In genomic region chr12:91074068-91074819, GRCh38 we compare ENCODE assay signal across 27 cellular contexts. TPM values are rescaled to one million over a fixed set of nuclear protein-coding genes. Genes with fewer than 3 reads are reported as not detected.
DNase-seq lines count a peak whose midpoint lies in the region; ATAC-seq and TF ChIP-seq lines count a peak whose summit lies in the region.
"Had no signal": no experiment of that assay in that cellular context is flagged by ENCODE, and none has a peak within 500 bp of the region (broad histone marks: within the 10 kb centered on the region; RNA-seq: fewer than 3 reads in every experiment).

No MANE protein-coding gene starts in this region.

- no peak overlapping the region for H3K9ac ChIP-seq in IMR-90 (ENCODE audit: low read depth, low read length)

- no peak overlapping the region for H4K8ac ChIP-seq in IMR-90 (ENCODE audit: low read depth in 2 of 2, low read length in 2 of 2)

- H2BK120ac ChIP-seq in IMR-90 (ENCODE audit: low read depth, low read length) = no peak overlapping the region

- H2BK20ac ChIP-seq in IMR-90 (ENCODE audit: low read depth, low read length) = no peak overlapping the region

- no peaks in the 10 kb centered on the region for H3K9me2 ChIP-seq in hepatocyte (replicated peaks; ENCODE audit: insufficient read depth)

- no peaks in the 10 kb centered on the region for H3K27me3 Mint-ChIP-seq in activated CD8-positive, alpha-beta memory T cell treated with anti-CD3 and anti-CD28 coated beads, Interleukin-2, amount 10 ng/mL, durations not matched to agents 7 days and 5 days
- H3K27me3 Mint-ChIP-seq: stimulated activated naive CD8-positive, alpha-beta T cell treated with anti-CD3 and anti-CD28 coated beads, Interleukin-15, Interleukin-2, amounts not matched to agents 100 ng/mL and 50 ng/mL, for 24 hours had no signal

- H3K23ac ChIP-seq in IMR-90 (ENCODE audit: low read depth, low read length) = no peak overlapping the region

- H3K14ac ChIP-seq in IMR-90 (replicated peaks; ENCODE audit: low read depth, low read length) = no peak overlapping the region

- H3K9me1 ChIP-seq in IMR-90 (ENCODE audit: insufficient read depth, low read length) = no peaks in the 10 kb centered on the region

- CTCF ChIA-PET in IMR-90 (lab: Yijun Ruan, JAX) = interaction anchor here (0.5 kb wide), 1 partner anchor 948 kb away, joined by 4 read pairs; no protein-coding TSS in a partner anchor
- CTCF ChIA-PET in activated CD8-positive, alpha-beta memory T cell treated with anti-CD3 and anti-CD28 coated beads, Interleukin-2, amount 10 ng/mL, durations not matched to agents 7 days and 5 days (lab: Charles Lee) = no interaction called here

- H3K36me3 ChIP-seq in IMR-90 (ENCODE audit: control insufficient read depth, insufficient read depth, low read length) (no peaks in the 10 kb centered on the region), esophagus muscularis mucosa (no peaks in the 10 kb centered on the region), hepatocyte (replicated peaks; ENCODE audit: insufficient read depth, low read depth) (no peaks in the 10 kb centered on the region), thoracic aorta (no peaks in the 10 kb centered on the region)
- H3K36me3 ChIP-seq: BE2C, spleen, upper lobe of left lung had no signal

- TF ChIP-seq EP300 in esophagus muscularis mucosa (IDR thresholded peaks at IDR 0.05) = no peak

- TF ChIP-seq POLR2A in IMR-90 (IDR thresholded peaks at IDR 0.05; ENCODE audit: low read depth, low read length) = no peak
- no peak for TF ChIP-seq POLR2A in esophagus muscularis mucosa (IDR thresholded peaks at IDR 0.05; ENCODE audit: low read depth)

- ATAC-seq in IMR-90 (ENCODE audit: low read depth) (peak; percentile 40), thoracic aorta (ENCODE audit: insufficient number of reproducible peaks, low FRiP score, low read depth) (no peak)
- no peak for ATAC-seq in activated CD8-positive, alpha-beta memory T cell treated with anti-CD3 and anti-CD28 coated beads, Interleukin-2, amount 10 ng/mL, durations not matched to agents 7 days and 5 days
- ATAC-seq: activated T-helper 17 cell treated with anti-CD3 and anti-CD28 coated beads, Interleukin-2, amount 50 U/mL, for 72 hours; HCT116; naive thymus-derived CD8-positive, alpha-beta T cell had no signal

- H4K91ac ChIP-seq in IMR-90 (ENCODE audit: insufficient read depth, low read depth, low read length) = no peak overlapping the region

- dilution Hi-C loops in IMR-90 (cut with HindIII; ENCODE audit: low sequenced_read_pairs, unreplicated experiment) = no loop called here

- intact Hi-C loops in IMR-90 (cut with micrococcal nuclease) = no loop called here
- intact Hi-C loops in esophagus muscularis mucosa (cut with DNase I) = no loop called here
- intact Hi-C loops in dorsolateral prefrontal cortex (cut with DNase I) = no loop called here

- H3K9me3 ChIP-seq in IMR-90 (ENCODE audit: control insufficient read depth, insufficient read depth, low read length) (no peaks in the 10 kb centered on the region), esophagus muscularis mucosa (no peaks in the 10 kb centered on the region), hepatocyte (ENCODE audit: low read depth) (no peaks in the 10 kb centered on the region), thoracic aorta (no peaks in the 10 kb centered on the region)
- H3K9me3 ChIP-seq: BE2C, spleen, upper lobe of left lung had no signal

- no peak overlapping the region for H2BK15ac ChIP-seq in IMR-90 (ENCODE audit: low read depth, low read length)

- no peaks in the 10 kb centered on the region for H3K9me3 Mint-ChIP-seq in activated CD8-positive, alpha-beta memory T cell treated with anti-CD3 and anti-CD28 coated beads, Interleukin-2, amount 10 ng/mL, durations not matched to agents 7 days and 5 days (ENCODE audit: low read depth)
- H3K9me3 Mint-ChIP-seq: activated naive CD8-positive, alpha-beta T cell treated with anti-CD3 and anti-CD28 coated beads, Interleukin-2, amount 10 ng/mL, durations not matched to agents 7 days and 5 days; activated T-helper 17 cell treated with anti-CD3 and anti-CD28 coated beads, Interleukin-2, amount 50 U/mL, for 72 hours; naive thymus-derived CD8-positive, alpha-beta T cell; stimulated activated naive CD8-positive, alpha-beta T cell treated with anti-CD3 and anti-CD28 coated beads, Interleukin-15, Interleukin-2, amounts not matched to agents 100 ng/mL and 50 ng/mL, for 24 hours had no signal

- no peak overlapping the region for H4K5ac ChIP-seq in IMR-90 (ENCODE audit: low read depth, low read length)

- H3K4me1 ChIP-seq in IMR-90 (ENCODE audit: control insufficient read depth, insufficient read depth, low read length) = no peaks in the 10 kb centered on the region
- no peaks in the 10 kb centered on the region for H3K4me1 ChIP-seq in esophagus muscularis mucosa
- peaks cover 12% of the 10 kb centered on the region for H3K4me1 ChIP-seq in hepatocyte (ENCODE audit: insufficient read depth)
- H3K4me1 ChIP-seq in thoracic aorta (ENCODE audit: control insufficient read depth in 1 of 2, low read depth in 2 of 2) = peaks cover 6 to 22% of the 10 kb centered on the region in 2 donors
- H3K4me1 ChIP-seq: BE2C, spleen, upper lobe of left lung had no signal

- no CpG with 5 or more reads among the region's 8 CpGs for WGBS in IMR-90 (ENCODE audit: extremely low coverage in 2 of 2, insufficient read length in 1 of 2), 2 experiments
- WGBS in esophagus muscularis mucosa = 56% methylated on average over 8 of the region's 8 CpGs
- 77% methylated on average over 8 of the region's 8 CpGs for WGBS in hepatocyte (ENCODE audit: low lambda C conversion rate, missing lambda C conversion rate)

- no peaks in the 10 kb centered on the region for H3K4me1 Mint-ChIP-seq in activated CD8-positive, alpha-beta memory T cell treated with anti-CD3 and anti-CD28 coated beads, Interleukin-2, amount 10 ng/mL, durations not matched to agents 7 days and 5 days
- H3K4me1 Mint-ChIP-seq: activated naive CD8-positive, alpha-beta T cell treated with anti-CD3 and anti-CD28 coated beads, Interleukin-2, amount 10 ng/mL, durations not matched to agents 7 days and 5 days; activated T-helper 17 cell treated with anti-CD3 and anti-CD28 coated beads, Interleukin-2, amount 50 U/mL, for 72 hours; naive thymus-derived CD8-positive, alpha-beta T cell had no signal

- H3K4me3 Mint-ChIP-seq in activated CD8-positive, alpha-beta memory T cell treated with anti-CD3 and anti-CD28 coated beads, Interleukin-2, amount 10 ng/mL, durations not matched to agents 7 days and 5 days = no peak overlapping the region
- H3K4me3 Mint-ChIP-seq: activated naive CD8-positive, alpha-beta T cell treated with anti-CD3 and anti-CD28 coated beads, Interleukin-2, amount 10 ng/mL, durations not matched to agents 7 days and 5 days; activated T-helper 17 cell treated with anti-CD3 and anti-CD28 coated beads, Interleukin-2, amount 50 U/mL, for 72 hours; naive thymus-derived CD8-positive, alpha-beta T cell; stimulated activated naive CD8-positive, alpha-beta T cell treated with anti-CD3 and anti-CD28 coated beads, Interleukin-15, Interleukin-2, amounts not matched to agents 100 ng/mL and 50 ng/mL, for 24 hours had no signal

- no TSS peak for BruUV-seq in IMR-90 (replicated peaks; lab: Mats Ljungman, UMichigan)

- H3K56ac ChIP-seq in IMR-90 (ENCODE audit: extremely low read depth, insufficient read depth, low read length) = no peak overlapping the region

- H3K4me3 ChIP-seq in IMR-90 (ENCODE audit: insufficient read depth, low read depth, low read length) = no peak overlapping the region
- H3K4me3 ChIP-seq in esophagus muscularis mucosa = no peak overlapping the region
- H3K4me3 ChIP-seq in hepatocyte = no peak overlapping the region
- H3K4me3 ChIP-seq in thoracic aorta = peak overlapping the region; percentile 52
- no peak overlapping the region for H3K4me3 ChIP-seq in dorsolateral prefrontal cortex
- H3K4me3 ChIP-seq: spleen, upper lobe of left lung had no signal

- H3K79me1 ChIP-seq in IMR-90 (ENCODE audit: low read depth in 1 of 2, low read length in 2 of 2) = no peaks in the 10 kb centered on the region

- no peak overlapping the region for H2AK9ac ChIP-seq in IMR-90 (replicated peaks; ENCODE audit: low read depth, low read length, poor library complexity)

- H3K27me3 ChIP-seq in IMR-90 (ENCODE audit: control insufficient read depth, insufficient read depth, low read length) = no peaks in the 10 kb centered on the region
- H3K27me3 ChIP-seq in esophagus muscularis mucosa = no peaks in the 10 kb centered on the region
- no peaks in the 10 kb centered on the region for H3K27me3 ChIP-seq in hepatocyte
- H3K27me3 ChIP-seq in thoracic aorta (replicated peaks; ENCODE audit: insufficient read depth) = no peaks in the 10 kb centered on the region
- H3K27me3 ChIP-seq in dorsolateral prefrontal cortex = peaks cover 0 to 5% (median 0%) of the 10 kb centered on the region in 45 donors
- H3K27me3 ChIP-seq: BE2C, spleen, upper lobe of left lung had no signal

- H2AK5ac ChIP-seq in IMR-90 (ENCODE audit: low read depth, low read length) = no peak overlapping the region

- no peak overlapping the region for H3K18ac ChIP-seq in IMR-90 (ENCODE audit: low read depth, low read length)

- POLR2A ChIA-PET in IMR-90 (lab: Charles Lee; ENCODE audit: unreplicated experiment) = no interaction called here

- TF ChIP-seq CTCF in IMR-90 (conservative IDR thresholded peaks at IDR 0.05; ENCODE audit: low read depth, low read length) (no peak), esophagus muscularis mucosa (IDR thresholded peaks at IDR 0.05) (no peak), hepatocyte (IDR thresholded peaks at IDR 0.05; ENCODE audit: poor library complexity) (no peak), thoracic aorta (IDR thresholded peaks at IDR 0.05) (no peak), dorsolateral prefrontal cortex (IDR thresholded peaks at IDR 0.05 in 54 of 56, conservative IDR thresholded peaks at IDR 0.05 in 2 of 56; ENCODE audit: low read depth in 1 of 56, partially characterized antibody in 56 of 56) (no peak)

- H3K4me2 ChIP-seq in IMR-90 (ENCODE audit: low read depth, low read length) (no peak overlapping the region), hepatocyte (no peak overlapping the region)

- no peak for TF ChIP-seq RAD21 in IMR-90 (IDR thresholded peaks at IDR 0.05; ENCODE audit: low read length)

- peak; percentile 29 for DNase-seq in IMR-90
- DNase-seq in esophagus muscularis mucosa (ENCODE audit: extremely low spot score) = no peak
- no peak for DNase-seq in hepatocyte (ENCODE audit: low spot score)
- DNase-seq in thoracic aorta (ENCODE audit: low spot score) = no peak
- no peak for DNase-seq in dorsolateral prefrontal cortex
- DNase-seq in nucleus accumbens (lab: John Stamatoyannopoulos, UW) = no peak
- DNase-seq in activated CD8-positive, alpha-beta memory T cell treated with anti-CD3 and anti-CD28 coated beads, Interleukin-2, amount 10 ng/mL, durations not matched to agents 7 days and 5 days = no peak
- DNase-seq: activated CD4-positive, alpha-beta T cell treated with anti-CD3 and anti-CD28 coated beads for 1 hour; activated naive CD8-positive, alpha-beta T cell treated with anti-CD3 and anti-CD28 coated beads, Interleukin-2, amount 10 ng/mL, durations not matched to agents 7 days and 5 days; BE2C; COR-L47; dermis blood vessel endothelial cell; EL; foreskin melanocyte; naive thymus-derived CD8-positive, alpha-beta T cell; NCI-H1417 treated with DMSO at 0.1 percent for 48 hours; posterior cingulate gyrus; SHP77; spleen; stimulated activated CD4-positive, alpha-beta T cell treated with anti-CD3 and anti-CD28 coated beads, Interleukin-4, amount 100 ng/mL, for 24 hours; upper lobe of left lung had no signal

- H3K79me2 ChIP-seq in hepatocyte = no peaks in the 10 kb centered on the region

- no peak overlapping the region for H2AFZ ChIP-seq in IMR-90 (replicated peaks; ENCODE audit: low read length, poor library complexity)
- peak overlapping the region; percentile 11 for H2AFZ ChIP-seq in hepatocyte

- H3K27ac ChIP-seq in IMR-90 (ENCODE audit: insufficient read depth, low read length) = no peak overlapping the region
- peak overlapping the region in 3 of 4 donors; percentile 5 to 37 (median 35) for H3K27ac ChIP-seq in esophagus muscularis mucosa (replicated peaks in 1 of 4)
- H3K27ac ChIP-seq in hepatocyte = peak overlapping the region; percentile 3
- peak overlapping the region in 1 of 2 donors; percentile 34 for H3K27ac ChIP-seq in thoracic aorta
- no peak overlapping the region for H3K27ac ChIP-seq in dorsolateral prefrontal cortex
- H3K27ac ChIP-seq: spleen had no signal

- no peak overlapping the region for H3K27ac Mint-ChIP-seq in activated CD8-positive, alpha-beta memory T cell treated with anti-CD3 and anti-CD28 coated beads, Interleukin-2, amount 10 ng/mL, durations not matched to agents 7 days and 5 days
- H3K27ac Mint-ChIP-seq: activated naive CD8-positive, alpha-beta T cell treated with anti-CD3 and anti-CD28 coated beads, Interleukin-2, amount 10 ng/mL, durations not matched to agents 7 days and 5 days; activated T-helper 17 cell treated with anti-CD3 and anti-CD28 coated beads, Interleukin-2, amount 50 U/mL, for 72 hours; naive thymus-derived CD8-positive, alpha-beta T cell; stimulated activated naive CD8-positive, alpha-beta T cell treated with anti-CD3 and anti-CD28 coated beads, Interleukin-15, Interleukin-2, amounts not matched to agents 100 ng/mL and 50 ng/mL, for 24 hours had no signal

- H3K36me3 Mint-ChIP-seq in activated CD8-positive, alpha-beta memory T cell treated with anti-CD3 and anti-CD28 coated beads, Interleukin-2, amount 10 ng/mL, durations not matched to agents 7 days and 5 days = no peaks in the 10 kb centered on the region
- H3K36me3 Mint-ChIP-seq: activated naive CD8-positive, alpha-beta T cell treated with anti-CD3 and anti-CD28 coated beads, Interleukin-2, amount 10 ng/mL, durations not matched to agents 7 days and 5 days; naive thymus-derived CD8-positive, alpha-beta T cell had no signal

- in situ Hi-C loops in IMR-90 (cut with MboI; ENCODE audit: low sequenced_read_pairs) = no loop called here

- H2BK5ac ChIP-seq in IMR-90 (ENCODE audit: low read depth, low read length, poor library complexity, severe bottlenecking) = no peak overlapping the region

- no peak overlapping the region for H3K4ac ChIP-seq in IMR-90 (ENCODE audit: low read depth, low read length)

- no peaks in the 10 kb centered on the region for H4K20me1 ChIP-seq in IMR-90 (ENCODE audit: insufficient read depth, low read length)
- H4K20me1 ChIP-seq in hepatocyte (ENCODE audit: insufficient read depth, poor library complexity, severe bottlenecking) = no peaks in the 10 kb centered on the region

RNA-seq across cellular contexts. Expression of gene KERA, which starts 16.4 kb away (rescaled TPM):
- not detected in 2 replicates for total RNA-seq in IMR-90 (2012; rRNA removed)
- not detected in 2 replicates for polyA plus RNA-seq in IMR-90 (2012; rRNA removed)
- polyA plus RNA-seq in IMR-90 (2012; cell fraction: cytosol; rRNA removed) = not detected in 2 replicates
- not detected in 2 replicates for polyA plus RNA-seq in IMR-90 (2012; cell fraction: nucleus; rRNA removed; ENCODE audit: low replicate concordance)
- not detected for total RNA-seq in esophagus muscularis mucosa
- 0.10 TPM in 1 of 2 replicates, not detected in the other for total RNA-seq in hepatocyte
- polyA plus RNA-seq in hepatocyte = 0.34 and 0.97 TPM in 2 replicates
- not detected for total RNA-seq in thoracic aorta
- total RNA-seq in dorsolateral prefrontal cortex = under 1 TPM in 2 of 120 experiments, not detected in 118; 0.32 to 0.52 TPM
- not detected for total RNA-seq in activated CD8-positive, alpha-beta memory T cell treated with anti-CD3 and anti-CD28 coated beads, Interleukin-2, amount 10 ng/mL, durations not matched to agents 7 days and 5 days
- total RNA-seq: activated naive CD8-positive, alpha-beta T cell treated with anti-CD3 and anti-CD28 coated beads, Interleukin-2, amount 10 ng/mL, durations not matched to agents 7 days and 5 days; activated T-helper 17 cell treated with anti-CD3 and anti-CD28 coated beads, Interleukin-2, amount 50 U/mL, for 72 hours; dermis blood vessel endothelial cell; endothelial cell of umbilical vein; kidney epithelial cell; mesenteric fat pad; naive thymus-derived CD8-positive, alpha-beta T cell; spleen; upper lobe of left lung had no signal
- polyA plus RNA-seq: endothelial cell of umbilical vein; naive thymus-derived CD8-positive, alpha-beta T cell; spleen had no signal

RNA-seq across cellular contexts. Expression of gene LUM, which starts 37.0 kb away (rescaled TPM):
- total RNA-seq in IMR-90 (2012; rRNA removed) = 46.1 and 50.0 TPM in 2 replicates
- 49.1 and 70.5 TPM in 2 replicates for polyA plus RNA-seq in IMR-90 (2012; rRNA removed)
- polyA plus RNA-seq in IMR-90 (2012; cell fraction: cytosol; rRNA removed) = 12.4 and 21.1 TPM in 2 replicates
- polyA plus RNA-seq in IMR-90 (2012; cell fraction: nucleus; rRNA removed; ENCODE audit: low replicate concordance) = 3.0 and 48.6 TPM in 2 replicates
- total RNA-seq in esophagus muscularis mucosa = 10 to 100 TPM; 36.6 to 83.5 (median 63.7) TPM
- total RNA-seq in hepatocyte = 1,782 and 2,030 TPM in 2 replicates
- 1,853 and 2,098 TPM in 2 replicates for polyA plus RNA-seq in hepatocyte
- 100 to 1,000 TPM; 138 to 257 TPM for total RNA-seq in thoracic aorta
- total RNA-seq in dorsolateral prefrontal cortex = 1 to 10 TPM in 64 of 120 experiments, under 1 TPM in 46, not detected in 10; 0.23 to 4.6 (median 1.2) TPM
- total RNA-seq in activated CD8-positive, alpha-beta memory T cell treated with anti-CD3 and anti-CD28 coated beads, Interleukin-2, amount 10 ng/mL, durations not matched to agents 7 days and 5 days = not detected
- total RNA-seq: activated naive CD8-positive, alpha-beta T cell treated with anti-CD3 and anti-CD28 coated beads, Interleukin-2, amount 10 ng/mL, durations not matched to agents 7 days and 5 days; activated T-helper 17 cell treated with anti-CD3 and anti-CD28 coated beads, Interleukin-2, amount 50 U/mL, for 72 hours; naive thymus-derived CD8-positive, alpha-beta T cell had no signal
- polyA plus RNA-seq: naive thymus-derived CD8-positive, alpha-beta T cell had no signal

Comparison
In these comparisons a context has a peak if more than half of its experiments do, and no peak if none do; other contexts are left out.
1. H3K27ac ChIP-seq: peak in esophagus muscularis mucosa (3 of 4) and hepatocyte (single experiment); none in IMR-90 (single experiment) and dorsolateral prefrontal cortex (0 of 59).